Comparison of ENCODE assay signal across 1 cellular context in the genomic region with DNA sequence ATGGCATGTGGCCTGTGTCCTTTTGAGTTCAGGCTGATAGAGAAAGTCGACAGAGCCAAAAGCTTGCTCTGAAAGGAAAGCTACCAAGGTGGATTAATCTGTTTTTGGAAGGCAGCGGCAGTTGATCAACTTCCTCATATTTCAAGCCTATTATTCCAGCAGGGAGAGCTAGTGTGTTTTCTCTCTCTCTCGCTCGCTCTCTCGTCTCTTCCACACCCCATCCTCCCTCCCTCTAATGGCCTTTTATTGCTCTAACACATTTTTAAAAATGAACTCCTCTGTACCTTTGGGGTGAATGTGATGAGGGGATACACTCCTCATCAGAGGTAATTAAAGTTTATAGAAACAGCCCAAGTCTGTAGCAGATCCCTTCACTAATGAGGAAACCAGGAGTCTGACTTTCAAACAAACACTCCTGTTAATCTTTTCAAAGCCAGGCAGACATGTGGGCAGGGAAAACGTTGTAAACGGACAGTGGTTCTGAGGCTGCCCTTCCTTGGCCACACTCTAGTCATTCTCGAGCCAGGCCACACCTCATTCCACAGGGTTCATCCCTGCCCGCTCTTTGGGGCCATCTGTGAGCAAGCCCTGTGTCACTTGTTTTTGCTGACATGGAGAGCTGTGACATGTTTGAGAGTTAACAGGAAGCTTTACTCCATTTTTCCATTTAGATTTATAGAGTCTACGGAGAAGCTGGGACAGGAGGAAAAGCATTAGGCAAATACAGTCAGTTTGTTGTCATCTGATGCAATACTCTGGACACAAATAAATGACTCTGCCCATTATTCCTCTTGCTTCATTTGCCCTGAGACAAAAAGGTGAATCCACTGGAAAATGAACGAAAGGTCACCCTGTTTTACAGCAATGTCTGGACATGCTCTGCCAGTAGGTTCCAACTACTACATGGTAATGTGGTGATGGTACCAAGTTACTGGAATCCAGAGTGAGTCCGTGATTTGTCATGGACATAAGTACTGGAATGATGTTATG.
A peak's percentile ranks its signal among the peaks of the same experiment; 100 is the strongest.
TF ChIP-seq lines count a peak whose summit lies in the region.

No MANE protein-coding gene starts in this region.

TF ChIP-seq in HepG2, 621 proteins besides CTCF, POLR2A, EP300 and RAD21 (continues in another document):
- no peak for TF ChIP-seq ZNF567 (CRISPR knock-in tag; IDR thresholded peaks at IDR 0.05; ENCODE audit: borderline replicate concordance)
- TF ChIP-seq JDP2 (CRISPR knock-in tag; IDR thresholded peaks at IDR 0.05; ENCODE audit: borderline replicate concordance): no peak
- TF ChIP-seq CBX1 (IDR thresholded peaks at IDR 0.05; ENCODE audit: low read depth): no peak
- TF ChIP-seq, protein P1, sequence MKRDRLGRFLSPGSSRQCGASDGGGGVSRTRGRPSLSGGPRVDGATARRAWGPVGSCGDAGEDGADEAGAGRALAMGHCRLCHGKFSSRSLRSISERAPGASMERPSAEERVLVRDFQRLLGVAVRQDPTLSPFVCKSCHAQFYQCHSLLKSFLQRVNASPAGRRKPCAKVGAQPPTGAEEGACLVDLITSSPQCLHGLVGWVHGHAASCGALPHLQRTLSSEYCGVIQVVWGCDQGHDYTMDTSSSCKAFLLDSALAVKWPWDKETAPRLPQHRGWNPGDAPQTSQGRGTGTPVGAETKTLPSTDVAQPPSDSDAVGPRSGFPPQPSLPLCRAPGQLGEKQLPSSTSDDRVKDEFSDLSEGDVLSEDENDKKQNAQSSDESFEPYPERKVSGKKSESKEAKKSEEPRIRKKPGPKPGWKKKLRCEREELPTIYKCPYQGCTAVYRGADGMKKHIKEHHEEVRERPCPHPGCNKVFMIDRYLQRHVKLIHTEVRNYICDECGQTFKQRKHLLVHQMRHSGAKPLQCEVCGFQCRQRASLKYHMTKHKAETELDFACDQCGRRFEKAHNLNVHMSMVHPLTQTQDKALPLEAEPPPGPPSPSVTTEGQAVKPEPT (CRISPR knock-in tag; IDR thresholded peaks at IDR 0.05; ENCODE audit: low read depth): no peak
- no peak for TF ChIP-seq U2AF1 (optimal IDR thresholded peaks at IDR 0.05; ENCODE audit: low read depth, low read length)
- TF ChIP-seq, protein P2, sequence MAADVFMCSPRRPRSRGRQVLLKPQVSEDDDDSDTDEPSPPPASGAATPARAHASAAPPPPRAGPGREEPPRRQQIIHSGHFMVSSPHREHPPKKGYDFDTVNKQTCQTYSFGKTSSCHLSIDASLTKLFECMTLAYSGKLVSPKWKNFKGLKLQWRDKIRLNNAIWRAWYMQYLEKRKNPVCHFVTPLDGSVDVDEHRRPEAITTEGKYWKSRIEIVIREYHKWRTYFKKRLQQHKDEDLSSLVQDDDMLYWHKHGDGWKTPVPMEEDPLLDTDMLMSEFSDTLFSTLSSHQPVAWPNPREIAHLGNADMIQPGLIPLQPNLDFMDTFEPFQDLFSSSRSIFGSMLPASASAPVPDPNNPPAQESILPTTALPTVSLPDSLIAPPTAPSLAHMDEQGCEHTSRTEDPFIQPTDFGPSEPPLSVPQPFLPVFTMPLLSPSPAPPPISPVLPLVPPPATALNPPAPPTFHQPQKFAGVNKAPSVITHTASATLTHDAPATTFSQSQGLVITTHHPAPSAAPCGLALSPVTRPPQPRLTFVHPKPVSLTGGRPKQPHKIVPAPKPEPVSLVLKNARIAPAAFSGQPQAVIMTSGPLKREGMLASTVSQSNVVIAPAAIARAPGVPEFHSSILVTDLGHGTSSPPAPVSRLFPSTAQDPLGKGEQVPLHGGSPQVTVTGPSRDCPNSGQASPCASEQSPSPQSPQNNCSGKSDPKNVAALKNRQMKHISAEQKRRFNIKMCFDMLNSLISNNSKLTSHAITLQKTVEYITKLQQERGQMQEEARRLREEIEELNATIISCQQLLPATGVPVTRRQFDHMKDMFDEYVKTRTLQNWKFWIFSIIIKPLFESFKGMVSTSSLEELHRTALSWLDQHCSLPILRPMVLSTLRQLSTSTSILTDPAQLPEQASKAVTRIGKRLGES (CRISPR knock-in tag; IDR thresholded peaks at IDR 0.05; ENCODE audit: borderline replicate concordance): no peak
- TF ChIP-seq, protein P3, sequence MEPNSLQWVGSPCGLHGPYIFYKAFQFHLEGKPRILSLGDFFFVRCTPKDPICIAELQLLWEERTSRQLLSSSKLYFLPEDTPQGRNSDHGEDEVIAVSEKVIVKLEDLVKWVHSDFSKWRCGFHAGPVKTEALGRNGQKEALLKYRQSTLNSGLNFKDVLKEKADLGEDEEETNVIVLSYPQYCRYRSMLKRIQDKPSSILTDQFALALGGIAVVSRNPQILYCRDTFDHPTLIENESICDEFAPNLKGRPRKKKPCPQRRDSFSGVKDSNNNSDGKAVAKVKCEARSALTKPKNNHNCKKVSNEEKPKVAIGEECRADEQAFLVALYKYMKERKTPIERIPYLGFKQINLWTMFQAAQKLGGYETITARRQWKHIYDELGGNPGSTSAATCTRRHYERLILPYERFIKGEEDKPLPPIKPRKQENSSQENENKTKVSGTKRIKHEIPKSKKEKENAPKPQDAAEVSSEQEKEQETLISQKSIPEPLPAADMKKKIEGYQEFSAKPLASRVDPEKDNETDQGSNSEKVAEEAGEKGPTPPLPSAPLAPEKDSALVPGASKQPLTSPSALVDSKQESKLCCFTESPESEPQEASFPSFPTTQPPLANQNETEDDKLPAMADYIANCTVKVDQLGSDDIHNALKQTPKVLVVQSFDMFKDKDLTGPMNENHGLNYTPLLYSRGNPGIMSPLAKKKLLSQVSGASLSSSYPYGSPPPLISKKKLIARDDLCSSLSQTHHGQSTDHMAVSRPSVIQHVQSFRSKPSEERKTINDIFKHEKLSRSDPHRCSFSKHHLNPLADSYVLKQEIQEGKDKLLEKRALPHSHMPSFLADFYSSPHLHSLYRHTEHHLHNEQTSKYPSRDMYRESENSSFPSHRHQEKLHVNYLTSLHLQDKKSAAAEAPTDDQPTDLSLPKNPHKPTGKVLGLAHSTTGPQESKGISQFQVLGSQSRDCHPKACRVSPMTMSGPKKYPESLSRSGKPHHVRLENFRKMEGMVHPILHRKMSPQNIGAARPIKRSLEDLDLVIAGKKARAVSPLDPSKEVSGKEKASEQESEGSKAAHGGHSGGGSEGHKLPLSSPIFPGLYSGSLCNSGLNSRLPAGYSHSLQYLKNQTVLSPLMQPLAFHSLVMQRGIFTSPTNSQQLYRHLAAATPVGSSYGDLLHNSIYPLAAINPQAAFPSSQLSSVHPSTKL (CRISPR knock-in tag; IDR thresholded peaks at IDR 0.05): peak; percentile 62
- TF ChIP-seq, protein P4, sequence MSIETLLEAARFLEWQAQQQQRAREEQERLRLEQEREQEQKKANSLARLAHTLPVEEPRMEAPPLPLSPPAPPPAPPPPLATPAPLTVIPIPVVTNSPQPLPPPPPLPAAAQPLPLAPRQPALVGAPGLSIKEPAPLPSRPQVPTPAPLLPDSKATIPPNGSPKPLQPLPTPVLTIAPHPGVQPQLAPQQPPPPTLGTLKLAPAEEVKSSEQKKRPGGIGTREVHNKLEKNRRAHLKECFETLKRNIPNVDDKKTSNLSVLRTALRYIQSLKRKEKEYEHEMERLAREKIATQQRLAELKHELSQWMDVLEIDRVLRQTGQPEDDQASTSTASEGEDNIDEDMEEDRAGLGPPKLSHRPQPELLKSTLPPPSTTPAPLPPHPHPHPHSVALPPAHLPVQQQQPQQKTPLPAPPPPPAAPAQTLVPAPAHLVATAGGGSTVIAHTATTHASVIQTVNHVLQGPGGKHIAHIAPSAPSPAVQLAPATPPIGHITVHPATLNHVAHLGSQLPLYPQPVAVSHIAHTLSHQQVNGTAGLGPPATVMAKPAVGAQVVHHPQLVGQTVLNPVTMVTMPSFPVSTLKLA (IDR thresholded peaks at IDR 0.05): no peak
- TF ChIP-seq SMAD9 (CRISPR knock-in tag; IDR thresholded peaks at IDR 0.05): no peak
- 0 out of 2 replicates have a peak, but pooled peaks have one; percentile 28 for TF ChIP-seq HOXA5 (CRISPR knock-in tag; IDR thresholded peaks at IDR 0.05)
- TF ChIP-seq, protein P5, sequence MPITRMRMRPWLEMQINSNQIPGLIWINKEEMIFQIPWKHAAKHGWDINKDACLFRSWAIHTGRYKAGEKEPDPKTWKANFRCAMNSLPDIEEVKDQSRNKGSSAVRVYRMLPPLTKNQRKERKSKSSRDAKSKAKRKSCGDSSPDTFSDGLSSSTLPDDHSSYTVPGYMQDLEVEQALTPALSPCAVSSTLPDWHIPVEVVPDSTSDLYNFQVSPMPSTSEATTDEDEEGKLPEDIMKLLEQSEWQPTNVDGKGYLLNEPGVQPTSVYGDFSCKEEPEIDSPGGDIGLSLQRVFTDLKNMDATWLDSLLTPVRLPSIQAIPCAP (CRISPR knock-in tag; IDR thresholded peaks at IDR 0.05; ENCODE audit: low read depth): no peak
- TF ChIP-seq, protein P6, sequence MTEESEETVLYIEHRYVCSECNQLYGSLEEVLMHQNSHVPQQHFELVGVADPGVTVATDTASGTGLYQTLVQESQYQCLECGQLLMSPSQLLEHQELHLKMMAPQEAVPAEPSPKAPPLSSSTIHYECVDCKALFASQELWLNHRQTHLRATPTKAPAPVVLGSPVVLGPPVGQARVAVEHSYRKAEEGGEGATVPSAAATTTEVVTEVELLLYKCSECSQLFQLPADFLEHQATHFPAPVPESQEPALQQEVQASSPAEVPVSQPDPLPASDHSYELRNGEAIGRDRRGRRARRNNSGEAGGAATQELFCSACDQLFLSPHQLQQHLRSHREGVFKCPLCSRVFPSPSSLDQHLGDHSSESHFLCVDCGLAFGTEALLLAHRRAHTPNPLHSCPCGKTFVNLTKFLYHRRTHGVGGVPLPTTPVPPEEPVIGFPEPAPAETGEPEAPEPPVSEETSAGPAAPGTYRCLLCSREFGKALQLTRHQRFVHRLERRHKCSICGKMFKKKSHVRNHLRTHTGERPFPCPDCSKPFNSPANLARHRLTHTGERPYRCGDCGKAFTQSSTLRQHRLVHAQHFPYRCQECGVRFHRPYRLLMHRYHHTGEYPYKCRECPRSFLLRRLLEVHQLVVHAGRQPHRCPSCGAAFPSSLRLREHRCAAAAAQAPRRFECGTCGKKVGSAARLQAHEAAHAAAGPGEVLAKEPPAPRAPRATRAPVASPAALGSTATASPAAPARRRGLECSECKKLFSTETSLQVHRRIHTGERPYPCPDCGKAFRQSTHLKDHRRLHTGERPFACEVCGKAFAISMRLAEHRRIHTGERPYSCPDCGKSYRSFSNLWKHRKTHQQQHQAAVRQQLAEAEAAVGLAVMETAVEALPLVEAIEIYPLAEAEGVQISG (CRISPR knock-in tag; IDR thresholded peaks at IDR 0.05): no peak
- no peak for TF ChIP-seq RNF2 (conservative IDR thresholded peaks at IDR 0.05; ENCODE audit: low read depth)
- TF ChIP-seq ATAD3A (CRISPR knock-in tag; IDR thresholded peaks at IDR 0.05): no peak
- TF ChIP-seq DPF2 (CRISPR knock-in tag; IDR thresholded peaks at IDR 0.05; ENCODE audit: borderline replicate concordance, low read depth): 0 out of 2 replicates have a peak, but pooled peaks have one; percentile 39
- TF ChIP-seq CAMTA2 (CRISPR knock-in tag; IDR thresholded peaks at IDR 0.05; ENCODE audit: borderline replicate concordance): no peak
- TF ChIP-seq SOX5 (CRISPR knock-in tag; IDR thresholded peaks at IDR 0.05; ENCODE audit: borderline replicate concordance): peak; percentile 71
- TF ChIP-seq KLF6 (CRISPR knock-in tag; IDR thresholded peaks at IDR 0.05): 0 out of 2 replicates have a peak, but pooled peaks have one; percentile 42
- TF ChIP-seq ZNF317 (CRISPR knock-in tag; IDR thresholded peaks at IDR 0.05): 0 out of 2 replicates have a peak, but pooled peaks have one; percentile 36
- TF ChIP-seq, protein P7, sequence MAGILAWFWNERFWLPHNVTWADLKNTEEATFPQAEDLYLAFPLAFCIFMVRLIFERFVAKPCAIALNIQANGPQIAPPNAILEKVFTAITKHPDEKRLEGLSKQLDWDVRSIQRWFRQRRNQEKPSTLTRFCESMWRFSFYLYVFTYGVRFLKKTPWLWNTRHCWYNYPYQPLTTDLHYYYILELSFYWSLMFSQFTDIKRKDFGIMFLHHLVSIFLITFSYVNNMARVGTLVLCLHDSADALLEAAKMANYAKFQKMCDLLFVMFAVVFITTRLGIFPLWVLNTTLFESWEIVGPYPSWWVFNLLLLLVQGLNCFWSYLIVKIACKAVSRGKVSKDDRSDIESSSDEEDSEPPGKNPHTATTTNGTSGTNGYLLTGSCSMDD (CRISPR knock-in tag; IDR thresholded peaks at IDR 0.05): no peak
- TF ChIP-seq, protein P8, sequence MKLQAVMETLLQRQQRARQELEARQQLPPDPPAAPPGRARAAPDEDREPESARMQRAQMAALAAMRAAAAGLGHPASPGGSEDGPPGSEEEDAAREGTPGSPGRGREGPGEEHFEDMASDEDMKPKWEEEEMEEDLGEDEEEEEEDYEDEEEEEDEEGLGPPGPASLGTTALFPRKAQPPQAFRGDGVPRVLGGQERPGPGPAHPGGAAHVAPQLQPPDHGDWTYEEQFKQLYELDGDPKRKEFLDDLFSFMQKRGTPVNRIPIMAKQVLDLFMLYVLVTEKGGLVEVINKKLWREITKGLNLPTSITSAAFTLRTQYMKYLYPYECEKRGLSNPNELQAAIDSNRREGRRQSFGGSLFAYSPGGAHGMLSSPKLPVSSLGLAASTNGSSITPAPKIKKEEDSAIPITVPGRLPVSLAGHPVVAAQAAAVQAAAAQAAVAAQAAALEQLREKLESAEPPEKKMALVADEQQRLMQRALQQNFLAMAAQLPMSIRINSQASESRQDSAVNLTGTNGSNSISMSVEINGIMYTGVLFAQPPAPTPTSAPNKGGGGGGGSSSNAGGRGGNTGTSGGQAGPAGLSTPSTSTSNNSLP (IDR thresholded peaks at IDR 0.05; ENCODE audit: low read depth, low read length): 0 out of 2 replicates have a peak, but pooled peaks have one; percentile 40
- no peak for TF ChIP-seq ZNF788 (CRISPR knock-in tag; IDR thresholded peaks at IDR 0.05; ENCODE audit: borderline replicate concordance)
- no peak for TF ChIP-seq ZNF660 (CRISPR knock-in tag; IDR thresholded peaks at IDR 0.05; ENCODE audit: borderline replicate concordance, low read depth)
- TF ChIP-seq NR2C2 (CRISPR knock-in tag; IDR thresholded peaks at IDR 0.05; ENCODE audit: borderline replicate concordance): peak; percentile 50
- TF ChIP-seq, protein P9, sequence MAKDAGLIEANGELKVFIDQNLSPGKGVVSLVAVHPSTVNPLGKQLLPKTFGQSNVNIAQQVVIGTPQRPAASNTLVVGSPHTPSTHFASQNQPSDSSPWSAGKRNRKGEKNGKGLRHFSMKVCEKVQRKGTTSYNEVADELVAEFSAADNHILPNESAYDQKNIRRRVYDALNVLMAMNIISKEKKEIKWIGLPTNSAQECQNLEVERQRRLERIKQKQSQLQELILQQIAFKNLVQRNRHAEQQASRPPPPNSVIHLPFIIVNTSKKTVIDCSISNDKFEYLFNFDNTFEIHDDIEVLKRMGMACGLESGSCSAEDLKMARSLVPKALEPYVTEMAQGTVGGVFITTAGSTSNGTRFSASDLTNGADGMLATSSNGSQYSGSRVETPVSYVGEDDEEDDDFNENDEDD (CRISPR knock-in tag; IDR thresholded peaks at IDR 0.05; ENCODE audit: borderline replicate concordance): no peak
- TF ChIP-seq, protein P10, sequence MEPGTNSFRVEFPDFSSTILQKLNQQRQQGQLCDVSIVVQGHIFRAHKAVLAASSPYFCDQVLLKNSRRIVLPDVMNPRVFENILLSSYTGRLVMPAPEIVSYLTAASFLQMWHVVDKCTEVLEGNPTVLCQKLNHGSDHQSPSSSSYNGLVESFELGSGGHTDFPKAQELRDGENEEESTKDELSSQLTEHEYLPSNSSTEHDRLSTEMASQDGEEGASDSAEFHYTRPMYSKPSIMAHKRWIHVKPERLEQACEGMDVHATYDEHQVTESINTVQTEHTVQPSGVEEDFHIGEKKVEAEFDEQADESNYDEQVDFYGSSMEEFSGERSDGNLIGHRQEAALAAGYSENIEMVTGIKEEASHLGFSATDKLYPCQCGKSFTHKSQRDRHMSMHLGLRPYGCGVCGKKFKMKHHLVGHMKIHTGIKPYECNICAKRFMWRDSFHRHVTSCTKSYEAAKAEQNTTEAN (CRISPR knock-in tag; conservative IDR thresholded peaks at IDR 0.05): no peak
- TF ChIP-seq FOXP1 (IDR thresholded peaks at IDR 0.05): peak; percentile 69; the same call in 1 of the 2 replicates
- peak; percentile 81 for TF ChIP-seq FOXP1 (CRISPR knock-in tag; IDR thresholded peaks at IDR 0.05)
- TF ChIP-seq SKI (IDR thresholded peaks at IDR 0.05; ENCODE audit: partially characterized antibody): peak; percentile 63
- no peak for TF ChIP-seq LCORL (IDR thresholded peaks at IDR 0.05)
- TF ChIP-seq LCORL (CRISPR knock-in tag; IDR thresholded peaks at IDR 0.05): peak; percentile 30; the same call in 1 of the 2 replicates
- TF ChIP-seq RBFOX2 (IDR thresholded peaks at IDR 0.05; ENCODE audit: low read depth, low read length): no peak
